ENCODE assay signal across 8 cellular contexts in the genomic region with DNA sequence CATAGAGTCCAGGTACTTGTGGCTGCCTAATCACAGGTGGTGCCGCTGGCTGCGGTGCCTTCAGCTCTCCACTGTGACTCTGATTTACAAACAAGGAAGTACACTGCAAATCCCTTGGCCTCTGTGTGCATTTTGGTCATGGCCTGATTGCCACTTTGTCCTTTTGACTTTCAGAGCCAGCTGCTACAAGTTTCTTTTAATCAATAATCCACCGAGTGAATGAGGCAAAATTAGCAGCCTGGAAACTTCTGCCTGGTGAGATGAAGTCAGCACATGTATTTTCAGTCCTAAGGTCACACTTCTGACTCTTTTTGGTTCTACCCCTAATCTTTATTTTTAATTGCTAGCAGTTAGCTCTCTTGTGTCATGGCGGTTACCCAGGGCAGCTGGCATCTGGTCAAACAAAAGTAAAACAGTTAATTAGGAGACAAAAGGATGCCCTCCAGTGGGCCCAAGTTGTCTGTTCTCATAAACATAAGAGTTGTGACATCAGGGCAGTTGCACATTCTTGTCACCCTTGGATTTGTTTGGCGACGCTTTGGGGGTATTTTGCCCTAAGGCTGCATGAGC.
A peak's percentile ranks its signal among the peaks of the same experiment; 100 is the strongest.
DNase-seq lines count a peak whose midpoint lies in the region; ATAC-seq, FAIRE-seq and TF ChIP-seq lines count a peak whose summit lies in the region.

No MANE protein-coding gene starts in this region.

- H3K9ac ChIP-seq in OCI-LY3 (ENCODE audit: low read length) = peak overlapping the region; percentile 15; the same call in 1 of the 2 replicates

- H3K9me3 ChIP-seq in OCI-LY3 (ENCODE audit: insufficient read depth, low read length) = no peaks in the 10 kb centered on the region
- H3K9me3 ChIP-seq in ascending aorta = no peaks in the 10 kb centered on the region

- DNase-seq in left kidney (ENCODE audit: low read depth, low spot score) = peak; percentile 72
- no peak for DNase-seq in D341Med (ENCODE audit: low spot score)
- DNase-seq in inferior parietal cortex (ENCODE audit: extremely low spot score) = no peak
- no peak for DNase-seq in HTR-8/SVneo (ENCODE audit: insufficient read length, low spot score)
- DNase-seq in ascending aorta (ENCODE audit: low spot score in 2 of 2) = no peak

- 0 out of 2 replicates have a peak overlapping the region, but pooled peaks have one; percentile 17 for H3K4me3 ChIP-seq in OCI-LY3 (ENCODE audit: low read length)
- H3K4me3 ChIP-seq in ascending aorta = no peak overlapping the region

- H3K4me1 ChIP-seq in OCI-LY3 (ENCODE audit: low read length) (peaks cover 25% of the 10 kb centered on the region), ascending aorta (peaks cover 0 to 9% of the 10 kb centered on the region in 2 donors)

- peak overlapping the region; percentile 43 for H2AFZ ChIP-seq in OCI-LY3 (ENCODE audit: low read depth, low read length)

- FAIRE-seq in HTR-8/SVneo (lab: Jason Lieb, UNC) = no peak

- intact Hi-C loops in ascending aorta (cut with DNase I) = loop anchor here (5.0 kb wide), 2 partner anchors 161 to 579 kb away; no protein-coding TSS in a partner anchor

- H3K4me2 ChIP-seq in OCI-LY3 (ENCODE audit: low read length) = peak overlapping the region; percentile 25

- ATAC-seq in GM18858 (IDR thresholded peaks at IDR 0.05; ENCODE audit: unreplicated experiment) (peak; percentile 48), HG03060 (IDR thresholded peaks at IDR 0.05; ENCODE audit: low read depth, unreplicated experiment) (peak; percentile 60)

- H3K79me2 ChIP-seq in OCI-LY3 (ENCODE audit: low read length) = no peaks in the 10 kb centered on the region

- H3K27ac ChIP-seq in OCI-LY3 (ENCODE audit: low read length) = peak overlapping the region; percentile 62
- H3K27ac ChIP-seq in ascending aorta = no peak overlapping the region

- no peaks in the 10 kb centered on the region for H4K20me1 ChIP-seq in OCI-LY3 (ENCODE audit: insufficient read depth, low read length)

- H3K27me3 ChIP-seq in OCI-LY3 (ENCODE audit: low read depth, low read length) (no peaks in the 10 kb centered on the region), ascending aorta (no peaks in the 10 kb centered on the region)

- TF ChIP-seq CTCF in OCI-LY3 (IDR thresholded peaks at IDR 0.05; ENCODE audit: low read depth, low read length) (0 out of 2 replicates have a peak, but pooled peaks have one; percentile 14), ascending aorta (IDR thresholded peaks at IDR 0.05) (no peak)

- H3K36me3 ChIP-seq in OCI-LY3 (replicated peaks; ENCODE audit: low read depth, low read length) (no peaks in the 10 kb centered on the region), ascending aorta (no peaks in the 10 kb centered on the region)
